In the genomic region with DNA sequence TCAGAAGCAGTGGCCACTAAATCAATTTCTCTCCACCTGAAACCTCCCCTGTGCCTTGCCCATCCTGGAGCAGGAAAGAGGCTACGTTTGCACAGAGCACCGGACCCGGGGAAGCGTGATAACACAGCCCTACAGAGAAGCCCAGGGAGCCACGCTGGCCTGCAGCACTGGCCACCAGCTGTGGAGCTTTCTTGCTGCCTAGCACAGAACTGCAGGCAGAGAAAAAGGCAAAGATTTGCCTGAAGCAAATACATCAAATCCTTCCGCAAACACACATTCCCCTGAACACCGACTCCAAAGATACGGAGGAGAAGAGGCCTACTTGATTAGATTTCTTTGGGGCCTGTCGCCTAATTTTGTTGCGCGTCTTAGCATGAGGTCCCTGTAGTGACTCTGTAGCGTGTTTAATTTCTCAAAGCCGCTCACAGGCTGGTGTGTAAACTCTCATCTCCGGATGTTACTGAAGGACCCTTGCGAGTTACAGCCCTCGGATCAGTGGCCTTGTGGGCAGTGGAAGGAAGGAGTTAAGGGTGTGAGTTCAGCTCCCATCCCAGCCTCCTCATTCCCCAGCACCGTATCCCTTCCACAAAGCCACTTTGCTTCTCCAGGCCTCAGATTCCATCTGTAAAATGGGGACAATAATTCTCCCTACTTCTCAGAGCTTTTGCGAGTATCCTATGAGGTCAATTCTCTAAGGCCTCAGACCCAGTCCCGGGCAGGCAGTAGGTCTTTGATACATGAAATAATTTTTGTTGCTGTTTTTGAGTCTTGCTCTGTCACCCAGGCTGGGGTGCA, we compare ENCODE assay signal across 13 cellular contexts.
DNase-seq lines count a peak whose midpoint lies in the region; ATAC-seq and TF ChIP-seq lines count a peak whose summit lies in the region.
"Had no signal": no experiment of that assay in that cellular context is flagged by ENCODE, and none has a peak within 500 bp of the region (broad histone marks: within the 10 kb centered on the region; RNA-seq: fewer than 3 reads in every experiment).

No MANE protein-coding gene starts in this region.

- H3K79me1 ChIP-seq in mesenchymal stem cell (replicated peaks; ENCODE audit: low read length, poor library complexity, severe bottlenecking) = no peaks in the 10 kb centered on the region

- WGBS in mesenchymal stem cell = 82% methylated on average over 19 of the region's 19 CpGs
- WGBS in stomach, 5 donors = 36 to 62% (median 46%) methylated on average over 19 of the region's 19 CpGs

- DNase-seq in DMS53 treated with DMSO at 0.1 percent for 48 hours (lab: John Stamatoyannopoulos, UW; ENCODE audit: unreplicated experiment) (peak; percentile 42), adipocyte (ENCODE audit: low read depth) (no peak), mesenchymal stem cell (no peak), stomach (peak; percentile 66), MM.1S (no peak), T-helper 17 cell (no peak), globus pallidus (ENCODE audit: low spot score) (no peak)
- DNase-seq in stimulated activated CD4-positive, alpha-beta T cell treated with anti-CD3 and anti-CD28 coated beads, Interleukin-1b, Interleukin-23, amount 100 ng/mL, for 48 hours = no peak
- DNase-seq: cortex of kidney, islet precursor cell, NCI-H510A, nucleus accumbens had no signal

- H3K27ac ChIP-seq in mesenchymal stem cell (ENCODE audit: low read length, poor library complexity, severe bottlenecking) = no peak overlapping the region
- peak overlapping the region; percentile 97 to 100 (median 100) for H3K27ac ChIP-seq in stomach
- H3K27ac ChIP-seq in MM.1S (ENCODE audit: low read length) = no peak overlapping the region

- intact Hi-C loops in stomach (cut with DNase I; ENCODE audit: low total_unique reads) = no loop called here

- H3K4ac ChIP-seq in mesenchymal stem cell (ENCODE audit: low read depth in 1 of 2, low read length in 2 of 2) = peak overlapping the region; percentile 67 to 71

- no peaks in the 10 kb centered on the region for H3K79me2 ChIP-seq in MM.1S (ENCODE audit: low read length)

- no peak for ATAC-seq in T-helper 17 cell
- ATAC-seq: activated naive CD4-positive, alpha-beta T cell treated with anti-CD3 and anti-CD28 coated beads, Interleukin-2, amount 50 U/mL, for 72 hours had no signal

- H3K23ac ChIP-seq in mesenchymal stem cell (ENCODE audit: low read length in 2 of 2) = no peak overlapping the region

- H4K91ac ChIP-seq in mesenchymal stem cell (ENCODE audit: low read length) = peak overlapping the region; percentile 76

- peak overlapping the region; percentile 60 for H2BK15ac ChIP-seq in mesenchymal stem cell (ENCODE audit: low read depth, poor library complexity, severe bottlenecking)

- TF ChIP-seq CTCF in stomach (IDR thresholded peaks at IDR 0.05) (no peak), MM.1S (IDR thresholded peaks at IDR 0.05; ENCODE audit: low read length) (no peak)

- H3K27me3 ChIP-seq in adipocyte (replicated peaks; ENCODE audit: control insufficient read depth, insufficient read depth, low read length) = no peaks in the 10 kb centered on the region
- H3K27me3 ChIP-seq in mesenchymal stem cell (ENCODE audit: control insufficient read depth in 1 of 2, insufficient read depth in 1 of 2, low read length in 2 of 2) = no peaks in the 10 kb centered on the region
- no peaks in the 10 kb centered on the region for H3K27me3 ChIP-seq in stomach
- H3K27me3 ChIP-seq in MM.1S (replicated peaks; ENCODE audit: insufficient read depth, low read length) = peaks cover 33% of the 10 kb centered on the region

- no peak overlapping the region for H2BK120ac ChIP-seq in mesenchymal stem cell (ENCODE audit: low read depth, low read length)

- peak overlapping the region in 1 of 2 experiments; percentile 29 for H3K14ac ChIP-seq in mesenchymal stem cell (ENCODE audit: low read length in 2 of 2)

- peak overlapping the region; percentile 76 to 87 for H3K18ac ChIP-seq in mesenchymal stem cell (ENCODE audit: low read depth in 1 of 2, low read length in 2 of 2)

- no peak overlapping the region for H2BK5ac ChIP-seq in mesenchymal stem cell (ENCODE audit: low read depth, low read length, poor library complexity, severe bottlenecking)

- H2AFZ ChIP-seq in mesenchymal stem cell (ENCODE audit: low read depth, low read length) (no peak overlapping the region), MM.1S (ENCODE audit: low read length) (no peak overlapping the region)

- H2BK12ac ChIP-seq in mesenchymal stem cell (ENCODE audit: low read length in 2 of 2) = peak overlapping the region; percentile 51 to 91

- H2AK5ac ChIP-seq in mesenchymal stem cell (ENCODE audit: low read length, severe bottlenecking) = peak overlapping the region; percentile 6

- no peak for TF ChIP-seq POLR2A in stomach (IDR thresholded peaks at IDR 0.05)

- H3K4me1 Mint-ChIP-seq in T-helper 17 cell = peaks cover 13% of the 10 kb centered on the region

- peaks cover 52% of the 10 kb centered on the region for H3K4me1 ChIP-seq in adipocyte (ENCODE audit: control insufficient read depth, insufficient read depth, low read length)
- H3K4me1 ChIP-seq in mesenchymal stem cell (ENCODE audit: control insufficient read depth, insufficient read depth, low read depth, low read length) = peaks cover 36% of the 10 kb centered on the region
- peaks cover 53 to 62% (median 55%) of the 10 kb centered on the region in 4 donors for H3K4me1 ChIP-seq in stomach
- 0 out of 2 replicates have a peak, but pooled peaks cover 3% of the 10 kb centered on the region for H3K4me1 ChIP-seq in MM.1S (ENCODE audit: low read length)

- H3F3A ChIP-seq in MM.1S (ENCODE audit: insufficient read depth, low read length) = no peaks in the 10 kb centered on the region

- H4K20me1 ChIP-seq in MM.1S (ENCODE audit: insufficient read depth, low read length) = no peaks in the 10 kb centered on the region

- H4K8ac ChIP-seq in mesenchymal stem cell (ENCODE audit: low read length) = peak overlapping the region; percentile 80

- H3K36me3 ChIP-seq in adipocyte (ENCODE audit: control insufficient read depth, insufficient read depth, low read length, severe bottlenecking) (no peaks in the 10 kb centered on the region), mesenchymal stem cell (ENCODE audit: control insufficient read depth in 1 of 2, insufficient read depth in 2 of 2, low read depth in 1 of 2, low read length in 2 of 2) (no peaks in the 10 kb centered on the region), stomach (no peaks in the 10 kb centered on the region), MM.1S (replicated peaks; ENCODE audit: insufficient read depth, low read length) (no peaks in the 10 kb centered on the region)

- H3K4me2 ChIP-seq in mesenchymal stem cell (ENCODE audit: low read length, poor library complexity, severe bottlenecking) (no peak overlapping the region), MM.1S (ENCODE audit: low read depth, low read length) (no peak overlapping the region)

- no peak overlapping the region for H3K4me3 Mint-ChIP-seq in T-helper 17 cell

- TF ChIP-seq EP300 in stomach (IDR thresholded peaks at IDR 0.05) = no peak

- no peaks in the 10 kb centered on the region for H3K9me2 ChIP-seq in MM.1S (replicated peaks; ENCODE audit: insufficient read depth, low read length)

- H3K9me3 ChIP-seq in adipocyte (ENCODE audit: control insufficient read depth, low read length) (peaks cover 5% of the 10 kb centered on the region), mesenchymal stem cell (ENCODE audit: control insufficient read depth, low read length) (peaks cover 5% of the 10 kb centered on the region), stomach (peaks cover 0 to 8% (median 0%) of the 10 kb centered on the region in 4 donors), MM.1S (replicated peaks; ENCODE audit: insufficient read depth, low read length) (no peaks in the 10 kb centered on the region), T-helper 17 cell (ENCODE audit: control insufficient read depth, low read length, poor library complexity, severe bottlenecking) (no peaks in the 10 kb centered on the region)

- H3K27me3 Mint-ChIP-seq in T-helper 17 cell = no peaks in the 10 kb centered on the region

- peak overlapping the region; percentile 92 for H3K9ac ChIP-seq in adipocyte (ENCODE audit: low read length)
- peak overlapping the region; percentile 91 for H3K9ac ChIP-seq in mesenchymal stem cell (ENCODE audit: low read length)
- no peak overlapping the region for H3K9ac ChIP-seq in MM.1S (ENCODE audit: low read length)

- no peaks in the 10 kb centered on the region for H3K36me3 Mint-ChIP-seq in T-helper 17 cell (ENCODE audit: low read depth)
- H3K36me3 Mint-ChIP-seq: activated naive CD4-positive, alpha-beta T cell treated with anti-CD3 and anti-CD28 coated beads, Interleukin-2, amount 50 U/mL, for 72 hours had no signal

- H3K27ac Mint-ChIP-seq in T-helper 17 cell = no peak overlapping the region
- H3K27ac Mint-ChIP-seq: activated naive CD4-positive, alpha-beta T cell treated with anti-CD3 and anti-CD28 coated beads, Interleukin-2, amount 50 U/mL, for 72 hours had no signal

- no peak overlapping the region for H3K4me3 ChIP-seq in adipocyte (ENCODE audit: low read length)
- H3K4me3 ChIP-seq in mesenchymal stem cell (ENCODE audit: insufficient read depth in 1 of 2, low read depth in 1 of 2, low read length in 2 of 2) = no peak overlapping the region
- H3K4me3 ChIP-seq in stomach = no peak overlapping the region
- H3K4me3 ChIP-seq in MM.1S (ENCODE audit: low read length) = no peak overlapping the region

Comparison
In these comparisons a context has a peak if more than half of its experiments do, and no peak if none do; other contexts are left out.
1. DNase-seq: peak in DMS53 treated with DMSO at 0.1 percent for 48 hours (single experiment) and stomach (single experiment); none in adipocyte (single experiment), mesenchymal stem cell (single experiment), stimulated activated CD4-positive, alpha-beta T cell treated with anti-CD3 and anti-CD28 coated beads, Interleukin-1b, Interleukin-23, amount 100 ng/mL, for 48 hours (single experiment), MM.1S (single experiment), T-helper 17 cell (0 of 3) and globus pallidus (single experiment).
2. H3K27ac ChIP-seq: peak in stomach (5 of 5); none in mesenchymal stem cell (single experiment) and MM.1S (single experiment).